ENCODE assay signal across 2 cellular contexts in genomic region chr14:91303091-91303923, GRCh38.
TF ChIP-seq lines count a peak whose summit lies in the region.

No MANE protein-coding gene starts in this region.

TF ChIP-seq in GM23338, 12 proteins besides CTCF, POLR2A, EP300 and RAD21 (continued from another document):
- no peak for TF ChIP-seq JUNB (IDR thresholded peaks at IDR 0.05; ENCODE audit: unreplicated experiment)
- TF ChIP-seq EZH2 (IDR thresholded peaks at IDR 0.05; ENCODE audit: low read depth, unreplicated experiment) = no peak
TF ChIP-seq in GM23338: peak in this region for 1.

TF ChIP-seq in K562, 482 proteins besides CTCF, POLR2A, EP300 and RAD21 (continued from another document):
- TF ChIP-seq PKNOX1 (IDR thresholded peaks at IDR 0.05) = peak; percentile 69
- TF ChIP-seq ZBTB33 (CRISPR knock-in tag; IDR thresholded peaks at IDR 0.05) = 0 out of 2 replicates have a peak, but pooled peaks have one; percentile 26
- TF ChIP-seq SETDB1 (IDR thresholded peaks at IDR 0.05; ENCODE audit: low read length) = no peak
- TF ChIP-seq CBFB (CRISPR knock-in tag; IDR thresholded peaks at IDR 0.05) = no peak
TF ChIP-seq in K562: peak in this region for 3.
